19 cellular contexts compared by ENCODE assay signal in the genomic region with DNA sequence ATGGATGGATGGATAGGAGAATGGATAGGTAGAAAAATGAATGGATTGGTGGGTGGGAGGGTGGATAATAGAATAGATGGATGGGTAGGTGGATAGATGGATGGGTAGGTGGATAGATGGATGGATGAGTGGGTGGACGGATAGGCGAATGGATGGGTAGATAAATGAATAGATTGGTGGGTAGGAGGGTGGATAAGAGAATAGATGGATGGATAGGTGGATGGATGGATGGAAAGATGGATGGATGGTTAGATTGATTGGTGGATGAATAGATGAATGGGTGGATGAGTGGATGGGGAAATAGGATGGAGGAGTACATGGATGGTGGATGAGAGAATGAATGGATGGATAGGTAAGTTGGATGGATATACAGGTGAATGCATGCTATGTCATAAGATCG.
DNase-seq lines count a peak whose midpoint lies in the region; ATAC-seq, FAIRE-seq and TF ChIP-seq lines count a peak whose summit lies in the region.
"Had no signal": no experiment of that assay in that cellular context is flagged by ENCODE, and none has a peak within 500 bp of the region (broad histone marks: within the 10 kb centered on the region; RNA-seq: fewer than 3 reads in every experiment).

No MANE protein-coding gene starts in this region.

- peaks cover 7% of the 10 kb centered on the region; the same call in 1 of the 2 replicates for H3K23me2 ChIP-seq in H1 (ENCODE audit: low read depth, low read length)

- no peaks in the 10 kb centered on the region for H3K79me2 ChIP-seq in H1 (ENCODE audit: control insufficient read depth in 1 of 2, insufficient read depth in 2 of 2, low read length in 2 of 2)

- H2BK120ac ChIP-seq in H1 (replicated peaks; ENCODE audit: low read depth, low read length): no peak overlapping the region

- POLR2A ChIA-PET in A549 (lab: Yijun Ruan, JAX) (no interaction called here), HEK293 (lab: Yijun Ruan, JAX) (no interaction called here), H1 (lab: Charles Lee; ENCODE audit: partially characterized antibody) (no interaction called here)

- H3K56ac ChIP-seq in H1 (replicated peaks; ENCODE audit: insufficient read length, low read depth, low read length): peak overlapping the region; percentile 42

- ATAC-seq in A549 (no peak), HG03108 (IDR thresholded peaks at IDR 0.05; ENCODE audit: unreplicated experiment) (no peak)
- ATAC-seq: CD8-positive, alpha-beta T cell; HCT116 had no signal

- H3K79me1 ChIP-seq in H1 (ENCODE audit: low read depth, low read length): no peaks in the 10 kb centered on the region

- H3K4me2 ChIP-seq in A549 (no peak overlapping the region), H1 (ENCODE audit: insufficient read depth in 1 of 2, low read depth in 2 of 2, low read length in 2 of 2) (no peak overlapping the region)
- H3K4me2 ChIP-seq: BLaER1 had no signal

- H2BK5ac ChIP-seq in H1 (ENCODE audit: low read depth, low read length): no peak overlapping the region

- H3K4me3 ChIP-seq in A549 (no peak overlapping the region), HEK293 (ENCODE audit: low read depth, low read length) (no peak overlapping the region), H1 (ENCODE audit: extremely low read depth in 1 of 4, insufficient read depth in 2 of 4, low read depth in 3 of 4, low read length in 4 of 4) (no peak overlapping the region)
- H3K4me3 ChIP-seq: BLaER1, GM23248 had no signal

- no peak overlapping the region for H2BK12ac ChIP-seq in H1 (ENCODE audit: low read depth, low read length)

- DNase-seq in A549 (ENCODE audit: low read depth in 1 of 2, low spot score in 1 of 2): no peak
- DNase-seq in H1 (ENCODE audit: low read depth in 1 of 2, low spot score in 2 of 2): no peak
- DNase-seq in urothelium cell line (ENCODE audit: low spot score): no peak
- DNase-seq in iPS-NIHi11 (ENCODE audit: low spot score): no peak
- DNase-seq: Caco-2; CD4-positive, CD25-positive, alpha-beta regulatory T cell; CD8-positive, alpha-beta T cell; DMS153; DND-41; GM23248; H9; HFFc6 had no signal

- H4K8ac ChIP-seq in H1 (ENCODE audit: extremely low read depth, insufficient read depth, low read length): no peak overlapping the region

- TF ChIP-seq EP300 in A549 (IDR thresholded peaks at IDR 0.05): no peak
- TF ChIP-seq EP300 in H1 (IDR thresholded peaks at IDR 0.05; ENCODE audit: borderline replicate concordance in 1 of 2, low read depth in 2 of 2, low read length in 2 of 2): no peak

- no peak overlapping the region for H4K5ac ChIP-seq in H1 (ENCODE audit: insufficient read length, low read depth, low read length)

- no peak overlapping the region for H4K91ac ChIP-seq in H1 (replicated peaks; ENCODE audit: insufficient read length, low read length)

- H2BK20ac ChIP-seq in H1 (ENCODE audit: low read length): no peak overlapping the region

- no peak for TF ChIP-seq POLR2A in A549 (IDR thresholded peaks at IDR 0.05; ENCODE audit: low read length)
- no peak for TF ChIP-seq POLR2A in H1 (IDR thresholded peaks at IDR 0.05; ENCODE audit: control extremely low read depth in 1 of 2, low read depth in 2 of 2, low read length in 2 of 2)

- H3K27ac ChIP-seq in A549: peak overlapping the region; percentile 39 to 98; a peak in 4 of 6 replicates
- no peak overlapping the region for H3K27ac ChIP-seq in HEK293 (ENCODE audit: extremely low read depth, low read depth, low read length)
- no peak overlapping the region for H3K27ac ChIP-seq in H1 (ENCODE audit: low read depth, low read length)
- H3K27ac ChIP-seq: BLaER1, C4-2B, GM23248 had no signal

- H3K36me3 ChIP-seq in HEK293 (ENCODE audit: control insufficient read depth in 2 of 2, insufficient read depth in 1 of 2, low read length in 2 of 2): no peaks in the 10 kb centered on the region
- H3K36me3 ChIP-seq in H1 (ENCODE audit: control insufficient read depth in 2 of 4, insufficient read depth in 4 of 4, low read length in 3 of 4): no peaks in the 10 kb centered on the region
- H3K36me3 ChIP-seq: BLaER1 had no signal

- no peak overlapping the region for H3K9ac ChIP-seq in H1 (replicated peaks in 1 of 4; ENCODE audit: extremely low read depth in 1 of 4, low read depth in 3 of 4, low read length in 3 of 4)
- H3K9ac ChIP-seq: BLaER1, GM23248 had no signal

- H3K18ac ChIP-seq in H1 (ENCODE audit: extremely low read depth, low read length): no peak overlapping the region

- CTCF ChIA-PET in A549 (lab: Yijun Ruan, JAX) (no interaction called here), HEK293 (lab: Yijun Ruan, JAX) (no interaction called here), H1 (lab: Charles Lee; ENCODE audit: partially characterized antibody) (interaction anchor here (0.6 kb wide), 1 partner anchor 102 kb away, joined by 3 read pairs; no protein-coding TSS in a partner anchor)

- no peak for TF ChIP-seq CTCF in A549 (IDR thresholded peaks at IDR 0.05)
- TF ChIP-seq CTCF in HEK293 (tag by site-specific recombination; IDR thresholded peaks at IDR 0.05): no peak
- no peak for TF ChIP-seq CTCF in H1 (IDR thresholded peaks at IDR 0.05; ENCODE audit: control extremely low read depth in 1 of 3, insufficient read depth in 1 of 3, low read depth in 1 of 3, low read length in 3 of 3)

- H3K27me3 ChIP-seq in H1 (replicated peaks in 1 of 4; ENCODE audit: control insufficient read depth in 3 of 4, extremely low read depth in 1 of 4, insufficient read depth in 3 of 4, low read length in 3 of 4): no peaks in the 10 kb centered on the region

- whole genome bisulfite sequencing in A549 (ENCODE audit: missing lambda C conversion rate): 93% methylated on average over 3 of the region's 3 CpGs
- 92 to 100% methylated on average over 2 to 3 of the region's 3 CpGs for WGBS in H1 (ENCODE audit: extremely low coverage in 1 of 2, insufficient coverage in 1 of 2, insufficient read length in 1 of 2, insufficient replicate concordance in 2 of 2, low coverage in 1 of 2, low lambda C conversion rate in 2 of 2, missing lambda C conversion rate in 1 of 2), 2 experiments

- no peak for TF ChIP-seq RAD21 in A549 (conservative IDR thresholded peaks at IDR 0.05 in 1 of 2, IDR thresholded peaks at IDR 0.05 in 1 of 2)
- no peak for TF ChIP-seq RAD21 in H1 (IDR thresholded peaks at IDR 0.05 in 1 of 2, conservative IDR thresholded peaks at IDR 0.05 in 1 of 2; ENCODE audit: low read depth in 2 of 2, low read length in 2 of 2)

- H3K4me1 ChIP-seq in A549 (peaks cover 62% of the 10 kb centered on the region), HEK293 (ENCODE audit: control insufficient read depth, insufficient read depth, low read length) (no peaks in the 10 kb centered on the region), H1 (replicated peaks in 1 of 4; ENCODE audit: control insufficient read depth in 3 of 4, insufficient read depth in 4 of 4, low read length in 3 of 4) (peaks cover 0 to 4% (median under 1%) of the 10 kb centered on the region in 4 experiments; a peak in 2 of 7 replicates)

- no peak overlapping the region for H3K4ac ChIP-seq in H1 (replicated peaks; ENCODE audit: insufficient read length, low read depth, low read length)

- no peak for FAIRE-seq in A549 (lab: Jason Lieb, UNC)
- no peak for FAIRE-seq in H1 (lab: Jason Lieb, UNC)
- FAIRE-seq in urothelium cell line (lab: Jason Lieb, UNC): peak; percentile 48
- FAIRE-seq: G401.6, GM12892 had no signal

- no peak overlapping the region for H2BK15ac ChIP-seq in H1 (ENCODE audit: low read length)

- H3K9me3 ChIP-seq in A549 (no peaks in the 10 kb centered on the region), HEK293 (ENCODE audit: control insufficient read depth, insufficient read depth, low read depth, low read length) (no peaks in the 10 kb centered on the region), H1 (ENCODE audit: insufficient read depth in 2 of 2, low read depth in 1 of 2, low read length in 1 of 2) (no peaks in the 10 kb centered on the region)
- H3K9me3 ChIP-seq: BLaER1, Caco-2 had no signal

- no peak overlapping the region for H2AK5ac ChIP-seq in H1 (ENCODE audit: low read depth, low read length)

- H3K23ac ChIP-seq in H1 (ENCODE audit: insufficient read length): no peak overlapping the region

- H2AFZ ChIP-seq in H1 (ENCODE audit: low read length): no peak overlapping the region
- H2AFZ ChIP-seq: GM23248 had no signal

- no peak overlapping the region for H3K14ac ChIP-seq in H1 (ENCODE audit: insufficient read length)

- no peaks in the 10 kb centered on the region for H4K20me1 ChIP-seq in H1 (replicated peaks in 1 of 2; ENCODE audit: control insufficient read depth in 1 of 2, insufficient read depth in 2 of 2, low read length in 2 of 2)

TF ChIP-seq in A549, 52 proteins besides CTCF, POLR2A, EP300 and RAD21:
- TF ChIP-seq RNF2 (IDR thresholded peaks at IDR 0.05; ENCODE audit: borderline replicate concordance, low read depth) (no peak), ZSCAN20 (CRISPR knock-in tag; IDR thresholded peaks at IDR 0.05) (no peak), TFCP2L1 (CRISPR knock-in tag; IDR thresholded peaks at IDR 0.05) (no peak), EHMT2 (IDR thresholded peaks at IDR 0.05; ENCODE audit: low read depth) (no peak)

TF ChIP-seq in HEK293, 187 proteins besides CTCF, POLR2A, EP300 and RAD21 (continues in another document):
- TF ChIP-seq ZNF354C (tag by site-specific recombination; IDR thresholded peaks at IDR 0.05; ENCODE audit: borderline replicate concordance, low read depth) (no peak), ZFP3 (tag by site-specific recombination; IDR thresholded peaks at IDR 0.05; ENCODE audit: low read depth) (no peak)

TF ChIP-seq in H1, 55 proteins besides CTCF, POLR2A, EP300 and RAD21 (continues in another document):
- TF ChIP-seq FOSL1 (IDR thresholded peaks at IDR 0.05; ENCODE audit: insufficient read depth, low read depth, low read length) (no peak), CBX8 (IDR thresholded peaks at IDR 0.05; ENCODE audit: borderline replicate concordance, low read depth, low read length) (no peak), BACH1 (IDR thresholded peaks at IDR 0.05; ENCODE audit: low read length) (no peak), TAF7 (optimal IDR thresholded peaks at IDR 0.05; ENCODE audit: borderline replicate concordance, low read depth, low read length) (no peak), TBP (IDR thresholded peaks at IDR 0.05; ENCODE audit: low read depth, low read length) (no peak), NRF1 (IDR thresholded peaks at IDR 0.05; ENCODE audit: low read depth, low read length) (no peak), RFX5 (IDR thresholded peaks at IDR 0.05; ENCODE audit: borderline replicate concordance, low read depth, low read length) (no peak), TEAD4 (IDR thresholded peaks at IDR 0.05; ENCODE audit: low read depth, low read length) (no peak)
- TF ChIP-seq, protein P1, sequence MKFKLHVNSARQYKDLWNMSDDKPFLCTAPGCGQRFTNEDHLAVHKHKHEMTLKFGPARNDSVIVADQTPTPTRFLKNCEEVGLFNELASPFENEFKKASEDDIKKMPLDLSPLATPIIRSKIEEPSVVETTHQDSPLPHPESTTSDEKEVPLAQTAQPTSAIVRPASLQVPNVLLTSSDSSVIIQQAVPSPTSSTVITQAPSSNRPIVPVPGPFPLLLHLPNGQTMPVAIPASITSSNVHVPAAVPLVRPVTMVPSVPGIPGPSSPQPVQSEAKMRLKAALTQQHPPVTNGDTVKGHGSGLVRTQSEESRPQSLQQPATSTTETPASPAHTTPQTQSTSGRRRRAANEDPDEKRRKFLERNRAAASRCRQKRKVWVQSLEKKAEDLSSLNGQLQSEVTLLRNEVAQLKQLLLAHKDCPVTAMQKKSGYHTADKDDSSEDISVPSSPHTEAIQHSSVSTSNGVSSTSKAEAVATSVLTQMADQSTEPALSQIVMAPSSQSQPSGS (IDR thresholded peaks at IDR 0.05; ENCODE audit: low read length): no peak

Comparison
In these comparisons a context has a peak if more than half of its experiments do, and no peak if none do; other contexts are left out.
1. H3K27ac ChIP-seq: peak in A549 (2 of 2); none in HEK293 (single experiment) and H1 (single experiment).